ENCODE assay signal across 28 cellular contexts in the genomic region with DNA sequence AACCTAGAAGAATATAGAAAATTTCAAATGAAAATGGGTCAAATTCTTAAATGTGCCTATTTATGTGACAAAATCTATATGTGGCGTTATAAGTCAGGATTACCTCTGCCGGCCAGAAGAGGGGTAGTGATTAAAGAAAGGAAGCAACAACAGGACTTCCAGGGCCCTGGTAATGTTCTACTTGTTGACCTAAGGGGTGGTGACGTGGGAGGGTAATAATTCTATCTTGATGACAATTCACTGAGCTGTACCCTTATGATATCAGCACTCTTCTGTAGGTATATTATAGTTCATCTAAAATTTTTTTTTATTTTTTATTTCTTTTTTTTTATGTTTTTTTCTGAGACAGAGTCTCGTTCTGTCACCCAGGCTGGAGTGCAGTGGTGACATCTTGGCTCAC.
"Had no signal": no experiment of that assay in that cellular context is flagged by ENCODE, and none has a peak within 500 bp of the region (broad histone marks: within the 10 kb centered on the region; RNA-seq: fewer than 3 reads in every experiment).

No MANE protein-coding gene starts in this region.

- H3K27me3 ChIP-seq: neural progenitor cell, ovary, right lobe of liver, sigmoid colon, spleen, suprapubic skin, testis, tibial artery, transverse colon, upper lobe of right lung, uterus had no signal

- H3K27ac ChIP-seq: neural progenitor cell, ovary, parathyroid adenoma, psoas muscle, right lobe of liver, sigmoid colon, spleen, suprapubic skin, testis, tibial artery, transverse colon, upper lobe of right lung, uterus had no signal

- ATAC-seq: natural killer cell; psoas muscle; right cardiac atrium; right lobe of liver; stimulated activated memory B cell treated with anti-CD40 and anti-IgM and Interleukin-4, amounts not matched to agents 10 μg/mL and 1 μg/mL and 100 μg/mL, for 72 hours; stimulated activated naive CD8-positive, alpha-beta T cell treated with anti-CD3 and anti-CD28 coated beads, Interleukin-15, amount 100 ng/mL, for 72 hours; stimulated activated naive CD8-positive, alpha-beta T cell treated with anti-CD3 and anti-CD28 coated beads, Interleukin-15, Interleukin-2, amounts not matched to agents 100 U/mL and 50 U/mL, for 24 hours; upper lobe of right lung had no signal

- H3K4me1 ChIP-seq: neural progenitor cell, parathyroid adenoma, psoas muscle, right lobe of liver, sigmoid colon, spleen, suprapubic skin, testis, tibial artery, upper lobe of right lung, uterus had no signal

- H3K4me3 ChIP-seq: neural progenitor cell, ovary, psoas muscle, right lobe of liver, sigmoid colon, smooth muscle cell, spleen, suprapubic skin, testis, tibial artery, transverse colon, upper lobe of right lung, uterus had no signal

- H3K9me3 ChIP-seq: ovary, psoas muscle, right lobe of liver, sigmoid colon, suprapubic skin, testis, tibial artery, transverse colon, upper lobe of right lung, uterus had no signal

- H3K36me3 ChIP-seq: neural progenitor cell, ovary, uterus had no signal

- DNase-seq: natural killer cell; occipital lobe; ovary; posterior cingulate gyrus; psoas muscle; right cardiac atrium; right lobe of liver; sigmoid colon; spleen; stimulated activated CD4-positive, alpha-beta T cell treated with anti-CD3 and anti-CD28 coated beads, Interleukin-12 subunit alpha, Interleukin-12 subunit beta, amount 100 ng/mL, for 4 hours; stimulated activated CD4-positive, alpha-beta T cell treated with anti-CD3 and anti-CD28 coated beads, Interleukin-1b, Interleukin-23, amount 100 ng/mL, for 48 hours; stimulated activated CD4-positive, alpha-beta T cell treated with anti-CD3 and anti-CD28 coated beads, Interleukin-4, amount 100 ng/mL, for 1 hour; stimulated activated CD4-positive, alpha-beta T cell treated with anti-CD3 and anti-CD28 coated beads, Interleukin-4, amount 100 ng/mL, for 4 hours; stimulated activated CD8-positive, alpha-beta memory T cell treated with anti-CD3 and anti-CD28 coated beads, Interleukin-4, amount 100 ng/mL, for 48 hours; stimulated activated naive CD4-positive, alpha-beta T cell; stimulated activated naive CD8-positive, alpha-beta T cell treated with anti-CD3 and anti-CD28 coated beads, Interleukin-15, amount 100 ng/mL, for 72 hours; stimulated activated naive CD8-positive, alpha-beta T cell treated with anti-CD3 and anti-CD28 coated beads, Interleukin-15, Interleukin-2, amounts not matched to agents 100 U/mL and 50 U/mL, for 24 hours; substantia nigra; testis; tibial artery; transverse colon; upper lobe of right lung; uterus had no signal
